Comparison of ENCODE assay signal across 2 cellular contexts in the genomic region with DNA sequence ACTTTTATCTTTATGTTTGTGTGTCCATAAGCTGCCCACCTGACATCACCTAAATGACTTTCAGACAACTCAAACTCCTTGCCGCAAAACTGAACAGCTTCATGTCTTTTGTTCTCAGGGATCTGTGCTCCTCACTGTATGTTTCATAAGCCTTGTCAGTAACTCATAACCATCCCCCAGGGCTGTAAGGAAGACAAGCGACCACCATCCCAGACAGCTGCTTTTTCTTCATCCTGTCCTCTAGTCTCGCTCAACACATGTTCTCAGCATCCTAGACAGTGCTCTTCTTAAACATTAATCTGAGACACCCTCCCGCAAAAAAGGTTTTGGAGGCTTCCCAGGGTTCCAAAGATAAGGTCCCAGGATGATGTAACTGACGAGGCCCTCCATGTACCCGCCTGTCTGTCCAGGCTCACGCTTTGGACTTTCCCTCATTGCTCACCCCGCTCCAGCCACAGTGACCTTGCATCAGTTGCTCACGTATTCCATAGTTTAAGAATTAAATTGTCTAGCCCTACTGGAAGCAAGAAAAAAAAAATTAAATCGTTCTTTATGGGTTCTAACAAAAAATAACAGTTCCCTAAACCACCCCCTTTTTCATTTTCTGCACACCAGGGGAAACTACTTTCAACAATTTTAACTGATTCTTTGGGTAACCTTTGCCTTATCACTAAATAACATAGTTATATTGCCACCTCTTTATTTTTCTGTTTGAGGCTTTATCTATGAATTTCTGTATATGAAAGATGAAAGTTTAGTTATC.
TF ChIP-seq lines count a peak whose summit lies in the region.

No MANE protein-coding gene starts in this region.

TF ChIP-seq in K562, 482 proteins besides CTCF, POLR2A, EP300 and RAD21 (continues in another document):
- TF ChIP-seq SMARCA5 (IDR thresholded peaks at IDR 0.05) (no peak), ZNF445 (CRISPR knock-in tag; IDR thresholded peaks at IDR 0.05; ENCODE audit: low read depth) (no peak), NCOA2 (IDR thresholded peaks at IDR 0.05; ENCODE audit: partially characterized antibody in 2 of 2) (no peak), ZNF668 (CRISPR knock-in tag; IDR thresholded peaks at IDR 0.05) (no peak), NELFE (IDR thresholded peaks at IDR 0.05; ENCODE audit: insufficient read depth, insufficient read length) (no peak), ZNF707 (CRISPR knock-in tag; conservative IDR thresholded peaks at IDR 0.05) (no peak), PHF8 (IDR thresholded peaks at IDR 0.05; ENCODE audit: borderline replicate concordance, low read length) (no peak), XRCC5 (IDR thresholded peaks at IDR 0.05; ENCODE audit: low read depth, low read length) (no peak), CC2D1A (IDR thresholded peaks at IDR 0.05) (no peak), CHD4 (IDR thresholded peaks at IDR 0.05; ENCODE audit: insufficient read depth, insufficient replicate concordance, low read depth, low read length, poor library complexity, severe bottlenecking) (no peak), ESRRB (CRISPR knock-in tag; IDR thresholded peaks at IDR 0.05; ENCODE audit: borderline replicate concordance) (no peak), MYBL2 (IDR thresholded peaks at IDR 0.05; ENCODE audit: low read depth) (no peak), MYBL2 (CRISPR knock-in tag; IDR thresholded peaks at IDR 0.05; ENCODE audit: borderline replicate concordance) (no peak), TGIF2 (CRISPR knock-in tag; IDR thresholded peaks at IDR 0.05) (no peak), ZNF584 (CRISPR knock-in tag; IDR thresholded peaks at IDR 0.05; ENCODE audit: low read depth) (no peak), SRF (CRISPR knock-in tag; IDR thresholded peaks at IDR 0.05) (no peak), C11orf30 (IDR thresholded peaks at IDR 0.05; ENCODE audit: low read depth) (no peak), BRD9 (IDR thresholded peaks at IDR 0.05; ENCODE audit: low read depth, partially characterized antibody) (no peak), RBM14 (IDR thresholded peaks at IDR 0.05; ENCODE audit: borderline replicate concordance, insufficient read depth, low read depth, low read length) (no peak), NFE2 (IDR thresholded peaks at IDR 0.05; ENCODE audit: low read depth) (no peak)
- TF ChIP-seq, protein P1, sequence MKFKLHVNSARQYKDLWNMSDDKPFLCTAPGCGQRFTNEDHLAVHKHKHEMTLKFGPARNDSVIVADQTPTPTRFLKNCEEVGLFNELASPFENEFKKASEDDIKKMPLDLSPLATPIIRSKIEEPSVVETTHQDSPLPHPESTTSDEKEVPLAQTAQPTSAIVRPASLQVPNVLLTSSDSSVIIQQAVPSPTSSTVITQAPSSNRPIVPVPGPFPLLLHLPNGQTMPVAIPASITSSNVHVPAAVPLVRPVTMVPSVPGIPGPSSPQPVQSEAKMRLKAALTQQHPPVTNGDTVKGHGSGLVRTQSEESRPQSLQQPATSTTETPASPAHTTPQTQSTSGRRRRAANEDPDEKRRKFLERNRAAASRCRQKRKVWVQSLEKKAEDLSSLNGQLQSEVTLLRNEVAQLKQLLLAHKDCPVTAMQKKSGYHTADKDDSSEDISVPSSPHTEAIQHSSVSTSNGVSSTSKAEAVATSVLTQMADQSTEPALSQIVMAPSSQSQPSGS (CRISPR knock-in tag; IDR thresholded peaks at IDR 0.05): no peak
- TF ChIP-seq, protein P2, sequence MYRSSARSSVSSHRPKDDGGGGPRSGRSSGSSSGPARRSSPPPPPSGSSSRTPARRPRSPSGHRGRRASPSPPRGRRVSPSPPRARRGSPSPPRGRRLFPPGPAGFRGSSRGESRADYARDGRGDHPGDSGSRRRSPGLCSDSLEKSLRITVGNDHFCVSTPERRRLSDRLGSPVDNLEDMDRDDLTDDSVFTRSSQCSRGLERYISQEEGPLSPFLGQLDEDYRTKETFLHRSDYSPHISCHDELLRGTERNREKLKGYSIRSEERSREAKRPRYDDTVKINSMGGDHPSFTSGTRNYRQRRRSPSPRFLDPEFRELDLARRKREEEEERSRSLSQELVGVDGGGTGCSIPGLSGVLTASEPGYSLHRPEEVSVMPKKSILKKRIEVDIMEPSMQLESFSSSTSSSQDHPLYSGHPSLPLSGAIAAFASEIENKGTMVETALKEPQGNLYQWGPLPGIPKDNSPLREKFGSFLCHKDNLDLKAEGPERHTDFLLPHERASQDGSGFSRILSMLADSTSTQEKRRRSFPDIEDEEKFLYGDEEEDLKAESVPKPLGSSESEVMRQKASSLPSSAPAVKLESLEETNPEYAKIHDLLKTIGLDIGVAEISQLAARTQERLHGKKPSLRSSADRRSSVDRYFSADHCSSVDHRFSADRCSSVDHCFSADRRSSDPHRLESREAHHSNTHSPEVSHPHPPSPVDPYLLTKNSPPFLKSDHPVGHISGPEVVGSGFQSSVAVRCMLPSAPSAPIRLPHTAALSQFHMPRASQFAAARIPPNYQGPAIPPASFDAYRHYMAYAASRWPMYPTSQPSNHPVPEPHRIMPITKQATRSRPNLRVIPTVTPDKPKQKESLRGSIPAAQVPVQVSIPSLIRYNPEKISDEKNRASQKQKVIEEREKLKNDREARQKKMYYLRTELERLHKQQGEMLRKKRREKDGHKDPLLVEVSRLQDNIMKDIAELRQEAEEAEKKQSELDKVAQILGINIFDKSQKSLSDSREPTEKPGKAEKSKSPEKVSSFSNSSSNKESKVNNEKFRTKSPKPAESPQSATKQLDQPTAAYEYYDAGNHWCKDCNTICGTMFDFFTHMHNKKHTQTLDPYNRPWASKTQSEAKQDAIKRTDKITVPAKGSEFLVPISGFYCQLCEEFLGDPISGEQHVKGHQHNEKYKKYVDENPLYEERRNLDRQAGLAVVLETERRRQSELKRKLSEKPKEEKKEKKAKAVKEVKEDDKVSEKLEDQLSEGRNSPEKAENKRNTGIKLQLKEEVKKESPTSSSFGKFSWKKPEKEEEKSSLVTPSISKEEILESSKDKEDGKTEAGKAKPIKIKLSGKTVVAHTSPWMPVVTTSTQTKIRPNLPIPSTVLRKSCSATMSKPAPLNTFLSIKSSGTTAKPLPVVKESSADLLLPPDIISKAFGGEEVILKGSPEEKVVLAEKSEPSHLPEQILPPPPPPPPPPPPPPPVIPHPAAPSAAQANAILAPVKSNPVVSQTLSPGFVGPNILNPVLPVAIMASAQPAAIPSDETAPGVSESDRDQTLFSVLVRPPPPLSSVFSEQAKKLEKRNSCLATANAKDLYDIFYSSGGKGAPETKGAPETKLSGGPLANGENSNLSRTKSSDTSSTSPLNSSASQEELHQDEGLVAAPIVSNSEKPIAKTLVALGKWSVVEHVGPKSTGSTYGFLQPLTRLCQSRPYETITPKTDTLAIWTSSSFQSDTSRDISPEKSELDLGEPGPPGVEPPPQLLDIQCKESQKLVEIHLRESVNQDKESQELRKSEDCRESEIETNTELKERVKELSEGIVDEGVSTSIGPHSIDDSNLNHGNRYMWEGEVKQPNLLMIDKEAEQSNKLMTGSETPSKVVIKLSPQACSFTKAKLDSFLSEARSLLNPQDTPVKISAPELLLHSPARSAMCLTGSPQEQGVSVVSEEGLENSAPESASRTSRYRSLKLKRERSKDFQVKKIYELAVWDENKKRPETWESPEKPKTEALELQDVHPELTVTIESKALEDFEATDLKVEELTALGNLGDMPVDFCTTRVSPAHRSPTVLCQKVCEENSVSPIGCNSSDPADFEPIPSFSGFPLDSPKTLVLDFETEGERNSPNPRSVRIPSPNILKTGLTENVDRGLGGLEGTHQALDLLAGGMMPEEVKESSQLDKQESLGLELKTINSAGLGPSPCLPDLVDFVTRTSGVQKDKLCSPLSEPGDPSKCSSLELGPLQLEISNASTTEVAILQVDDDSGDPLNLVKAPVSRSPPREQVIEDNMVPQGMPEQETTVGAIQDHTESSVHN (IDR thresholded peaks at IDR 0.05; ENCODE audit: borderline replicate concordance in 1 of 2, low read depth in 1 of 2): no peak

TF ChIP-seq in HEK293T, 16 proteins besides CTCF, POLR2A, EP300 and RAD21:
- TF ChIP-seq HDGF (IDR thresholded peaks at IDR 0.05; ENCODE audit: borderline replicate concordance): no peak
- no peak for TF ChIP-seq L3MBTL2 (conservative IDR thresholded peaks at IDR 0.05)
- TF ChIP-seq FOXA1 (IDR thresholded peaks at IDR 0.05): no peak
- no peak for TF ChIP-seq ZNF384 (IDR thresholded peaks at IDR 0.05)
- no peak for TF ChIP-seq SUZ12 (IDR thresholded peaks at IDR 0.05)
- TF ChIP-seq TARDBP (IDR thresholded peaks at IDR 0.05): no peak
- TF ChIP-seq FOXK2 (IDR thresholded peaks at IDR 0.05): no peak
- TF ChIP-seq, protein P3, sequence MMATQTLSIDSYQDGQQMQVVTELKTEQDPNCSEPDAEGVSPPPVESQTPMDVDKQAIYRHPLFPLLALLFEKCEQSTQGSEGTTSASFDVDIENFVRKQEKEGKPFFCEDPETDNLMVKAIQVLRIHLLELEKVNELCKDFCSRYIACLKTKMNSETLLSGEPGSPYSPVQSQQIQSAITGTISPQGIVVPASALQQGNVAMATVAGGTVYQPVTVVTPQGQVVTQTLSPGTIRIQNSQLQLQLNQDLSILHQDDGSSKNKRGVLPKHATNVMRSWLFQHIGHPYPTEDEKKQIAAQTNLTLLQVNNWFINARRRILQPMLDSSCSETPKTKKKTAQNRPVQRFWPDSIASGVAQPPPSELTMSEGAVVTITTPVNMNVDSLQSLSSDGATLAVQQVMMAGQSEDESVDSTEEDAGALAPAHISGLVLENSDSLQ (IDR thresholded peaks at IDR 0.05): no peak
- no peak for TF ChIP-seq FOXM1 (IDR thresholded peaks at IDR 0.05; ENCODE audit: borderline replicate concordance)
- no peak for TF ChIP-seq BHLHE40 (IDR thresholded peaks at IDR 0.05; ENCODE audit: borderline replicate concordance)
- no peak for TF ChIP-seq SP1 (IDR thresholded peaks at IDR 0.05)
- no peak for TF ChIP-seq ARNT (IDR thresholded peaks at IDR 0.05)
- TF ChIP-seq NFRKB (IDR thresholded peaks at IDR 0.05): no peak
- no peak for TF ChIP-seq CTBP1 (IDR thresholded peaks at IDR 0.05; ENCODE audit: borderline replicate concordance)
- TF ChIP-seq ELF4 (IDR thresholded peaks at IDR 0.05): no peak
- no peak for TF ChIP-seq LEF1 (IDR thresholded peaks at IDR 0.05; ENCODE audit: borderline replicate concordance)
